9 cellular contexts compared by ENCODE assay signal in genomic region chr17:44558349-44559287, GRCh38. TPM values are rescaled to one million over a fixed set of nuclear protein-coding genes. Genes with fewer than 3 reads are reported as not detected.
A peak's percentile ranks its signal among the peaks of the same experiment; 100 is the strongest.
DNase-seq lines count a peak whose midpoint lies in the region; ATAC-seq and TF ChIP-seq lines count a peak whose summit lies in the region.
"Had no signal": no experiment of that assay in that cellular context is flagged by ENCODE, and none has a peak within 500 bp of the region (broad histone marks: within the 10 kb centered on the region; RNA-seq: fewer than 3 reads in every experiment).

No MANE protein-coding gene starts in this region.

- H2BK15ac ChIP-seq in neuronal stem cell (ENCODE audit: low read length), result peak overlapping the region; percentile 84

- H3K9me3 ChIP-seq in neuronal stem cell (replicated peaks in 1 of 2; ENCODE audit: control insufficient read depth in 2 of 2, insufficient read depth in 1 of 2, low read depth in 1 of 2, low read length in 2 of 2), result peaks cover 0 to under 1% of the 10 kb centered on the region in 2 donors

- TF ChIP-seq CTCF in AG10803 (conservative IDR thresholded peaks at IDR 0.05; ENCODE audit: low read length), result no peak

- peak overlapping the region; percentile 100 for H3K9ac ChIP-seq in neuronal stem cell (ENCODE audit: low read depth, low read length, poor library complexity)

- peak overlapping the region; percentile 78 for H3K23ac ChIP-seq in neuronal stem cell (ENCODE audit: low read depth, low read length, poor library complexity)

- peak overlapping the region; percentile 99 for H2AK5ac ChIP-seq in neuronal stem cell (ENCODE audit: low read depth, low read length)

- no peak overlapping the region for H2AFZ ChIP-seq in neuronal stem cell (ENCODE audit: low read length)

- H3K9me3 Mint-ChIP-seq in IgD-negative memory B cell, result no peaks in the 10 kb centered on the region
- H3K9me3 Mint-ChIP-seq in effector memory CD8-positive, alpha-beta T cell, result no peaks in the 10 kb centered on the region

- H2BK12ac ChIP-seq in neuronal stem cell (ENCODE audit: low read length), result no peak overlapping the region

- no peak overlapping the region for H4K91ac ChIP-seq in neuronal stem cell (ENCODE audit: low read depth, low read length, poor library complexity)

- no peaks in the 10 kb centered on the region for H3K27me3 ChIP-seq in neuronal stem cell (ENCODE audit: control insufficient read depth in 3 of 3, insufficient read depth in 3 of 3, low read depth in 1 of 3, low read length in 3 of 3)

- peak overlapping the region; percentile 78 for H3K4me3 ChIP-seq in AG10803 (ENCODE audit: low read length)
- H3K4me3 ChIP-seq in neuronal stem cell (ENCODE audit: low read length in 2 of 2), result peak overlapping the region; percentile 74 to 100

- DNase-seq in AG10803 (ENCODE audit: low read depth) (no peak), neuronal stem cell (ENCODE audit: low spot score) (no peak), H4 (ENCODE audit: low spot score) (no peak), DMS 273 treated with DMSO at 0.1 percent for 48 hours (lab: John Stamatoyannopoulos, UW) (no peak), AG20443 (ENCODE audit: low spot score) (no peak)
- DNase-seq in effector memory CD8-positive, alpha-beta T cell, result peak in 1 of 3 experiments; percentile 2
- DNase-seq: amniotic stem cell had no signal

- H2BK120ac ChIP-seq in neuronal stem cell (ENCODE audit: low read depth, low read length), result peak overlapping the region; percentile 85

- H2BK5ac ChIP-seq in neuronal stem cell (ENCODE audit: low read length), result peak overlapping the region; percentile 100

- ATAC-seq in effector memory CD8-positive, alpha-beta T cell (replicated peaks), result no peak
- ATAC-seq in GM19351 (IDR thresholded peaks at IDR 0.05; ENCODE audit: unreplicated experiment), result no peak

- peak overlapping the region in 1 of 3 donors; percentile 44 for H3K27ac Mint-ChIP-seq in IgD-negative memory B cell
- H3K27ac Mint-ChIP-seq in effector memory CD8-positive, alpha-beta T cell, result no peak overlapping the region

- peaks cover 33% of the 10 kb centered on the region for H3K27me3 Mint-ChIP-seq in IgD-negative memory B cell
- H3K27me3 Mint-ChIP-seq in effector memory CD8-positive, alpha-beta T cell, result peaks cover 59 to 87% of the 10 kb centered on the region in 2 donors

- H3K4me2 ChIP-seq in neuronal stem cell (ENCODE audit: insufficient read depth, low read length, poor library complexity, severe bottlenecking), result peak overlapping the region; percentile 56

- peak overlapping the region; percentile 100 for H3K18ac ChIP-seq in neuronal stem cell (ENCODE audit: low read length)

- peaks cover 5% of the 10 kb centered on the region for H3K79me1 ChIP-seq in neuronal stem cell (ENCODE audit: low read depth, low read length)

- H3K36me3 ChIP-seq in neuronal stem cell (replicated peaks in 1 of 2; ENCODE audit: control insufficient read depth in 2 of 2, insufficient read depth in 2 of 2, low read length in 2 of 2), result peaks cover 4 to 40% of the 10 kb centered on the region in 2 donors

- H3K27ac ChIP-seq in neuronal stem cell (replicated peaks; ENCODE audit: low read length), result peak overlapping the region; percentile 100

- H3K4me1 Mint-ChIP-seq in IgD-negative memory B cell, result peaks cover 10% of the 10 kb centered on the region in 3 donors
- H3K4me1 Mint-ChIP-seq in effector memory CD8-positive, alpha-beta T cell (ENCODE audit: low read depth in 2 of 2), result peaks cover 24 to 27% of the 10 kb centered on the region in 2 donors

- H3K4me3 Mint-ChIP-seq in IgD-negative memory B cell, result peak overlapping the region; percentile 87 to 97 (median 94)
- H3K4me3 Mint-ChIP-seq in effector memory CD8-positive, alpha-beta T cell, result peak overlapping the region; percentile 97 to 98

- H4K8ac ChIP-seq in neuronal stem cell (ENCODE audit: low read depth, low read length), result no peak overlapping the region

- no CpG with 5 or more reads among the region's 83 CpGs for WGBS in neuronal stem cell (ENCODE audit: extremely low coverage in 2 of 2, insufficient read length in 2 of 2, insufficient replicate concordance in 1 of 2), 2 donors

- no peaks in the 10 kb centered on the region for H3K36me3 Mint-ChIP-seq in IgD-negative memory B cell
- H3K36me3 Mint-ChIP-seq in effector memory CD8-positive, alpha-beta T cell (ENCODE audit: insufficient read depth), result peaks cover 15% of the 10 kb centered on the region

- H3K4ac ChIP-seq in neuronal stem cell (ENCODE audit: low read length), result peak overlapping the region; percentile 100

- peak overlapping the region; percentile 100 for H3K14ac ChIP-seq in neuronal stem cell (ENCODE audit: low read length)

- H3K4me1 ChIP-seq in neuronal stem cell (ENCODE audit: control insufficient read depth in 2 of 2, insufficient read depth in 1 of 2, low read depth in 1 of 2, low read length in 2 of 2), result peaks cover 12 to 19% of the 10 kb centered on the region in 2 donors

RNA-seq across cellular contexts. Expression of gene FZD2, which starts 1.3 kb away (rescaled TPM):
- polyA plus RNA-seq in IgD-negative memory B cell, result not detected
- 181 TPM for polyA plus RNA-seq in neuronal stem cell (2013, experiment 1 of 2)
- polyA plus RNA-seq in neuronal stem cell (2013, experiment 2 of 2), result 177 TPM
- 5.9 and 6.2 TPM in 2 replicates for total RNA-seq in H4 (2014; rRNA removed; shearing (Covaris generic))

RNA-seq across cellular contexts. Expression of gene GPATCH8, which starts 55.4 kb away (rescaled TPM):
- polyA plus RNA-seq in IgD-negative memory B cell, result 66.3 TPM
- 22.8 TPM for polyA plus RNA-seq in neuronal stem cell (2013, experiment 1 of 2)
- 23.3 TPM for polyA plus RNA-seq in neuronal stem cell (2013, experiment 2 of 2)
- 7.4 and 15.0 TPM in 2 replicates for total RNA-seq in H4 (2014; rRNA removed; shearing (Covaris generic))
